Comparison of ENCODE assay signal across 8 cellular contexts in genomic region chr14:64294672-64295413, GRCh38. TPM values are rescaled to one million over a fixed set of nuclear protein-coding genes. Genes with fewer than 3 reads are reported as not detected.
DNase-seq lines count a peak whose midpoint lies in the region; ATAC-seq and TF ChIP-seq lines count a peak whose summit lies in the region.

No MANE protein-coding gene starts in this region.

- H3K27me3 ChIP-seq in dorsolateral prefrontal cortex (peaks cover 0 to 43% (median 21%) of the 10 kb centered on the region in 45 donors), lung (ENCODE audit: control insufficient read depth, insufficient read depth) (no peaks in the 10 kb centered on the region)

- H3K27me3 Mint-ChIP-seq in activated CD4-positive, alpha-beta T cell treated with anti-CD3 and anti-CD28 coated beads, Interleukin-2, amount 10 ng/mL, durations not matched to agents 7 days and 5 days: peaks cover 40% of the 10 kb centered on the region

- H3K4me1 ChIP-seq in lung (ENCODE audit: control insufficient read depth in 2 of 2, insufficient read depth in 2 of 2, low read length in 2 of 2): peaks cover 0 to 3% of the 10 kb centered on the region in 2 donors

- DNase-seq in NCI-H446 (lab: John Stamatoyannopoulos, UW) (peak; percentile 3 to 72), NCI-H446 treated with DMSO at 0.1 percent for 48 hours (lab: John Stamatoyannopoulos, UW) (no peak), NCI-H2171 treated with DMSO at 0.1 percent for 48 hours (lab: John Stamatoyannopoulos, UW) (peak; percentile 80), dorsolateral prefrontal cortex (peak in 9 of 10 donors; percentile 18 to 72 (median 52)), lung (ENCODE audit: low spot score) (peak; percentile 82)
- peak; percentile 85 for DNase-seq in activated CD4-positive, alpha-beta T cell treated with anti-CD3 and anti-CD28 coated beads, Interleukin-2, amount 10 ng/mL, durations not matched to agents 7 days and 5 days
- DNase-seq in stimulated activated CD8-positive, alpha-beta memory T cell treated with anti-CD3 and anti-CD28 coated beads, Interleukin-12 subunit alpha, Interleukin-12 subunit beta, amount 100 ng/mL, for 24 hours (ENCODE audit: extremely low read depth): peak; percentile 65

- no peaks in the 10 kb centered on the region for H3K9me3 Mint-ChIP-seq in activated CD4-positive, alpha-beta T cell treated with anti-CD3 and anti-CD28 coated beads, Interleukin-2, amount 10 ng/mL, durations not matched to agents 7 days and 5 days

- H3K36me3 ChIP-seq in lung (ENCODE audit: control insufficient read depth in 2 of 2, insufficient read depth in 2 of 2, low read length in 2 of 2): no peaks in the 10 kb centered on the region

- H3K9me3 ChIP-seq in lung (ENCODE audit: control insufficient read depth in 2 of 2, insufficient read depth in 1 of 2, low read length in 1 of 2): no peaks in the 10 kb centered on the region

- intact Hi-C loops in dorsolateral prefrontal cortex (cut with DNase I): loop anchor here (5.0 to 10.0 kb wide), 2 partner anchors 158 to 280 kb away; no protein-coding TSS in a partner anchor

- 7 to 8% methylated on average over 20 of the region's 20 CpGs for WGBS in lung, 2 donors

- H3K27ac ChIP-seq in dorsolateral prefrontal cortex: no peak overlapping the region
- H3K27ac ChIP-seq in lung (ENCODE audit: low read depth in 1 of 2, low read length in 1 of 2): no peak overlapping the region

- POLR2A ChIA-PET in activated CD4-positive, alpha-beta T cell treated with anti-CD3 and anti-CD28 coated beads, Interleukin-2, amount 10 ng/mL, durations not matched to agents 7 days and 5 days (lab: Charles Lee): no interaction called here

- H3K36me3 Mint-ChIP-seq in activated CD4-positive, alpha-beta T cell treated with anti-CD3 and anti-CD28 coated beads, Interleukin-2, amount 10 ng/mL, durations not matched to agents 7 days and 5 days (ENCODE audit: low read depth): no peaks in the 10 kb centered on the region

- peak overlapping the region in 57 of 59 donors; percentile 23 to 72 (median 55) for H3K4me3 ChIP-seq in dorsolateral prefrontal cortex
- no peak overlapping the region for H3K4me3 ChIP-seq in lung

- CTCF ChIA-PET in activated CD4-positive, alpha-beta T cell treated with anti-CD3 and anti-CD28 coated beads, Interleukin-2, amount 10 ng/mL, durations not matched to agents 7 days and 5 days (lab: Charles Lee): interaction anchor here (0.7 to 2.7 kb wide), 16 partner anchors 9 to 752 kb away, joined by 3 to 22 read pairs (median 4); partner anchors contain the start of genes PPP2R5E and SYNE2

- ATAC-seq in HG02885 (IDR thresholded peaks at IDR 0.05; ENCODE audit: poor library complexity, unreplicated experiment): peak; percentile 85
- ATAC-seq in lung (ENCODE audit: insufficient read depth, low FRiP score): peak; percentile 64

- peaks cover 24% of the 10 kb centered on the region for H3K4me1 Mint-ChIP-seq in activated CD4-positive, alpha-beta T cell treated with anti-CD3 and anti-CD28 coated beads, Interleukin-2, amount 10 ng/mL, durations not matched to agents 7 days and 5 days

- peak overlapping the region; percentile 65 for H3K4me3 Mint-ChIP-seq in activated CD4-positive, alpha-beta T cell treated with anti-CD3 and anti-CD28 coated beads, Interleukin-2, amount 10 ng/mL, durations not matched to agents 7 days and 5 days

- H3K27ac Mint-ChIP-seq in activated CD4-positive, alpha-beta T cell treated with anti-CD3 and anti-CD28 coated beads, Interleukin-2, amount 10 ng/mL, durations not matched to agents 7 days and 5 days: no peak overlapping the region

- TF ChIP-seq CTCF in dorsolateral prefrontal cortex (IDR thresholded peaks at IDR 0.05 in 54 of 56, conservative IDR thresholded peaks at IDR 0.05 in 2 of 56; ENCODE audit: low read depth in 1 of 56, partially characterized antibody in 56 of 56) (peak; percentile 46 to 85 (median 75)), lung (IDR thresholded peaks at IDR 0.05; ENCODE audit: control extremely low read depth, extremely low read depth) (peak; percentile 27)

RNA-seq across cellular contexts. Expression of gene ESR2, which starts 0.7 kb away (rescaled TPM):
- not detected for total RNA-seq in activated CD4-positive, alpha-beta T cell treated with anti-CD3 and anti-CD28 coated beads, Interleukin-2, amount 10 ng/mL, durations not matched to agents 7 days and 5 days
- 1 to 10 TPM in 100 of 120 experiments, under 1 TPM in 20; 0.50 to 6.1 (median 1.6) TPM for total RNA-seq in dorsolateral prefrontal cortex
- total RNA-seq in lung: 1 to 10 TPM in 1 of 2 donors, under 1 TPM in 1; 0.55 to 3.4 TPM
- polyA plus RNA-seq in lung: under 1 TPM; 0.11 to 0.20 TPM
